ENCODE assay signal across 12 cellular contexts in genomic region chr15:65067334-65067644, GRCh38. TPM values are rescaled to one million over a fixed set of nuclear protein-coding genes. Genes with fewer than 3 reads are reported as not detected.
A peak's percentile ranks its signal among the peaks of the same experiment; 100 is the strongest.
DNase-seq lines count a peak whose midpoint lies in the region; ATAC-seq and TF ChIP-seq lines count a peak whose summit lies in the region.
"Had no signal": no experiment of that assay in that cellular context is flagged by ENCODE, and none has a peak within 500 bp of the region (broad histone marks: within the 10 kb centered on the region; RNA-seq: fewer than 3 reads in every experiment).

No MANE protein-coding gene starts in this region.

- H3K36me3 ChIP-seq in endodermal cell (ENCODE audit: control insufficient read depth, insufficient read depth, low read length), result peaks cover 34% of the 10 kb centered on the region
- no peaks in the 10 kb centered on the region for H3K36me3 ChIP-seq in mucosa of rectum (ENCODE audit: control insufficient read depth in 2 of 2, insufficient read depth in 2 of 2, low read length in 2 of 2)
- no peaks in the 10 kb centered on the region for H3K36me3 ChIP-seq in thyroid gland
- H3K36me3 ChIP-seq in PC-3 (ENCODE audit: low read depth, low read length), result no peaks in the 10 kb centered on the region
- H3K36me3 ChIP-seq: neutrophil had no signal

- H3K4me1 Mint-ChIP-seq in activated T-cell treated with anti-CD3 and anti-CD28 coated beads, Interleukin-2, amount 50 U/mL, for 72 hours (ENCODE audit: low read depth), result peaks cover 6% of the 10 kb centered on the region
- peaks cover 27% of the 10 kb centered on the region for H3K4me1 Mint-ChIP-seq in endodermal cell

- no peak overlapping the region for H2AFZ ChIP-seq in PC-3 (ENCODE audit: low read length)

- ATAC-seq in activated T-cell treated with anti-CD3 and anti-CD28 coated beads, Interleukin-2, amount 50 U/mL, for 72 hours (replicated peaks in 1 of 2), result no peak
- no peak for ATAC-seq in PC-3

- no peak for TF ChIP-seq POLR2A in thyroid gland (IDR thresholded peaks at IDR 0.05)

- no peak for DNase-seq in activated T-cell treated with anti-CD3 and anti-CD28 coated beads, Interleukin-2, amount 50 U/mL, for 72 hours
- no peak for DNase-seq in activated T-cell treated with anti-CD3 and anti-CD28 coated beads, Interleukin-2, amount 50 U/mL, for 48 hours
- DNase-seq in endodermal cell (no peak), thyroid gland (no peak), PC-3 (no peak), C1 segment of cervical spinal cord (lab: John Stamatoyannopoulos, UW) (no peak)
- no peak for DNase-seq in central memory CD4-positive, alpha-beta T cell
- DNase-seq: 8988T, KG1 had no signal

- H3K4me3 ChIP-seq in endodermal cell (ENCODE audit: low read length) (peak overlapping the region; percentile 89), mucosa of rectum (ENCODE audit: low read length in 2 of 2) (peak overlapping the region; percentile 55 to 69), thyroid gland (replicated peaks in 1 of 3) (peak overlapping the region in 2 of 3 donors; percentile 2 to 34), PC-3 (ENCODE audit: low read length) (no peak overlapping the region)

- H3K9me3 Mint-ChIP-seq in activated T-cell treated with anti-CD3 and anti-CD28 coated beads, Interleukin-2, amount 50 U/mL, for 72 hours, result no peaks in the 10 kb centered on the region
- no peaks in the 10 kb centered on the region for H3K9me3 Mint-ChIP-seq in endodermal cell

- BruUV-seq in PC-3 (replicated peaks; lab: Mats Ljungman, UMichigan), result no TSS peak

- H3K27ac ChIP-seq in endodermal cell (ENCODE audit: low read depth, low read length) (peak overlapping the region; percentile 13), mucosa of rectum (ENCODE audit: low read depth in 2 of 2, low read length in 2 of 2) (peak overlapping the region; percentile 59 to 74), thyroid gland (peak overlapping the region in 2 of 3 donors; percentile 11 to 69), PC-3 (ENCODE audit: low read length) (no peak overlapping the region)
- H3K27ac ChIP-seq: neutrophil had no signal

- no peaks in the 10 kb centered on the region for H4K20me1 ChIP-seq in PC-3 (ENCODE audit: low read length)

- POLR2A ChIA-PET in PC-3 (lab: Charles Lee; ENCODE audit: unreplicated experiment), result no interaction called here

- no peak for TF ChIP-seq CTCF in endodermal cell (conservative IDR thresholded peaks at IDR 0.05)
- TF ChIP-seq CTCF in thyroid gland (IDR thresholded peaks at IDR 0.05), result no peak
- TF ChIP-seq CTCF in PC-3 (conservative IDR thresholded peaks at IDR 0.05; ENCODE audit: low read depth, low read length), result no peak

- peaks cover 35% of the 10 kb centered on the region for H3K27me3 Mint-ChIP-seq in activated T-cell treated with anti-CD3 and anti-CD28 coated beads, Interleukin-2, amount 50 U/mL, for 72 hours (ENCODE audit: low read depth)
- no peaks in the 10 kb centered on the region for H3K27me3 Mint-ChIP-seq in endodermal cell (ENCODE audit: insufficient read depth)

- 2 to 3% methylated on average over 5 to 7 of the region's 7 CpGs for WGBS in endodermal cell (ENCODE audit: insufficient coverage in 1 of 2, insufficient read length in 1 of 2), 2 experiments
- WGBS in thyroid gland, 2 donors, result 26 to 28% methylated on average over 7 of the region's 7 CpGs

- peak overlapping the region; percentile 88 for H3K9ac ChIP-seq in endodermal cell (ENCODE audit: extremely low read depth, low read length, poor library complexity, severe bottlenecking)
- peak overlapping the region in 1 of 2 donors; percentile 63 for H3K9ac ChIP-seq in mucosa of rectum (ENCODE audit: low read depth in 1 of 2, low read length in 2 of 2)
- no peak overlapping the region for H3K9ac ChIP-seq in PC-3 (ENCODE audit: low read length)

- H3K9me3 ChIP-seq in endodermal cell (ENCODE audit: control insufficient read depth, low read length) (no peaks in the 10 kb centered on the region), mucosa of rectum (ENCODE audit: control insufficient read depth in 2 of 2, low read length in 2 of 2) (no peaks in the 10 kb centered on the region), thyroid gland (no peaks in the 10 kb centered on the region), PC-3 (ENCODE audit: low read length) (no peaks in the 10 kb centered on the region)
- H3K9me3 ChIP-seq: neutrophil had no signal

- H3K36me3 Mint-ChIP-seq in activated T-cell treated with anti-CD3 and anti-CD28 coated beads, Interleukin-2, amount 50 U/mL, for 72 hours (ENCODE audit: insufficient read depth in 2 of 2), result no peaks in the 10 kb centered on the region
- peaks cover 21% of the 10 kb centered on the region for H3K36me3 Mint-ChIP-seq in endodermal cell (ENCODE audit: low read depth)

- no peaks in the 10 kb centered on the region for H3K9me2 ChIP-seq in PC-3 (replicated peaks; ENCODE audit: low read length)

- H3K4me2 ChIP-seq in PC-3 (ENCODE audit: low read length), result no peak overlapping the region

- no peaks in the 10 kb centered on the region for H3K27me3 ChIP-seq in endodermal cell (ENCODE audit: control insufficient read depth, insufficient read depth, low read length, poor library complexity, severe bottlenecking)
- H3K27me3 ChIP-seq in mucosa of rectum (ENCODE audit: control insufficient read depth in 2 of 2, insufficient read depth in 2 of 2, low read length in 2 of 2), result peaks cover 10 to 13% of the 10 kb centered on the region in 2 donors
- no peaks in the 10 kb centered on the region for H3K27me3 ChIP-seq in thyroid gland
- H3K27me3 ChIP-seq in PC-3 (ENCODE audit: low read length), result no peaks in the 10 kb centered on the region

- H3K4me3 Mint-ChIP-seq in activated T-cell treated with anti-CD3 and anti-CD28 coated beads, Interleukin-2, amount 50 U/mL, for 72 hours, result peak overlapping the region; percentile 15 to 68
- peak overlapping the region; percentile 90 for H3K4me3 Mint-ChIP-seq in endodermal cell

- no peaks in the 10 kb centered on the region for H3K79me2 ChIP-seq in PC-3 (ENCODE audit: low read length)

- H3K4me1 ChIP-seq in endodermal cell (ENCODE audit: control insufficient read depth, insufficient read depth, low read length) (peaks cover 8% of the 10 kb centered on the region), mucosa of rectum (ENCODE audit: control insufficient read depth in 2 of 2, insufficient read depth in 2 of 2, low read length in 2 of 2) (peaks cover 10 to 11% of the 10 kb centered on the region in 2 donors), thyroid gland (peaks cover 15 to 42% of the 10 kb centered on the region in 2 donors), PC-3 (ENCODE audit: insufficient read depth, low read length) (no peaks in the 10 kb centered on the region)

- H3K27ac Mint-ChIP-seq in activated T-cell treated with anti-CD3 and anti-CD28 coated beads, Interleukin-2, amount 50 U/mL, for 72 hours, result no peak overlapping the region
- H3K27ac Mint-ChIP-seq in endodermal cell, result peak overlapping the region; percentile 97

- intact Hi-C loops in thyroid gland (cut with DNase I), result no loop called here
- intact Hi-C loops in PC-3 (cut with micrococcal nuclease), result no loop called here

- CTCF ChIA-PET in PC-3 (lab: Charles Lee), result no interaction called here

- no peaks in the 10 kb centered on the region for H3F3A ChIP-seq in PC-3 (ENCODE audit: low read length, unreplicated experiment)

RNA-seq across cellular contexts. Expression of gene RASL12, which starts 0.5 kb away (rescaled TPM):
- total RNA-seq in activated T-cell treated with anti-CD3 and anti-CD28 coated beads, Interleukin-2, amount 50 U/mL, for 72 hours, result not detected
- total RNA-seq in endodermal cell, result 10 to 100 TPM; 27.2 TPM
- 11.5 TPM for polyA plus RNA-seq in endodermal cell (2013, experiment 1 of 2)
- polyA plus RNA-seq in endodermal cell (2013, experiment 2 of 2), result 11.1 TPM
- total RNA-seq in thyroid gland, result 10 to 100 TPM in 1 of 4 donors, 1 to 10 TPM in 3; 5.1 to 12.5 (median 7.7) TPM
- not detected in 2 replicates for total RNA-seq in PC-3 (2014; rRNA removed)
- total RNA-seq: epithelial cell of proximal tubule had no signal

RNA-seq across cellular contexts. Expression of gene KBTBD13, which starts 9.3 kb away (rescaled TPM):
- total RNA-seq in activated T-cell treated with anti-CD3 and anti-CD28 coated beads, Interleukin-2, amount 50 U/mL, for 72 hours, result not detected
- total RNA-seq in endodermal cell, result not detected
- not detected for polyA plus RNA-seq in endodermal cell (2013, experiment 1 of 2)
- polyA plus RNA-seq in endodermal cell (2013, experiment 2 of 2), result not detected
- total RNA-seq in thyroid gland, result not detected
- not detected in 2 replicates for total RNA-seq in PC-3 (2014; rRNA removed)
- total RNA-seq: epithelial cell of proximal tubule had no signal

RNA-seq across cellular contexts. Expression of gene SLC51B, which starts 22.1 kb away (rescaled TPM):
- not detected for total RNA-seq in activated T-cell treated with anti-CD3 and anti-CD28 coated beads, Interleukin-2, amount 50 U/mL, for 72 hours
- total RNA-seq in endodermal cell (not detected), thyroid gland (not detected), PC-3 (2014; rRNA removed) (not detected in 2 replicates)
- polyA plus RNA-seq in endodermal cell (2013, experiment 1 of 2), result not detected
- not detected for polyA plus RNA-seq in endodermal cell (2013, experiment 2 of 2)
- total RNA-seq: epithelial cell of proximal tubule had no signal

RNA-seq across cellular contexts. Expression of gene MTFMT, which starts 37.9 kb away (rescaled TPM):
- total RNA-seq in activated T-cell treated with anti-CD3 and anti-CD28 coated beads, Interleukin-2, amount 50 U/mL, for 72 hours, result 10 to 100 TPM; 12.9 to 18.2 TPM
- total RNA-seq in endodermal cell (10 to 100 TPM; 17.8 to 23.2 TPM), thyroid gland (10 to 100 TPM; 20.7 to 31.6 (median 27.1) TPM), PC-3 (2014; rRNA removed) (15.5 and 31.3 TPM in 2 replicates)
- polyA plus RNA-seq in endodermal cell (2013, experiment 1 of 2), result 9.9 TPM
- 9.7 TPM for polyA plus RNA-seq in endodermal cell (2013, experiment 2 of 2)

RNA-seq across cellular contexts. Expression of gene UBAP1L, which starts 47.7 kb away (rescaled TPM):
- total RNA-seq in activated T-cell treated with anti-CD3 and anti-CD28 coated beads, Interleukin-2, amount 50 U/mL, for 72 hours, result 1 to 10 TPM; 5.2 to 6.3 TPM
- total RNA-seq in endodermal cell (1 to 10 TPM; 3.4 to 4.2 TPM), thyroid gland (10 to 100 TPM in 1 of 4 donors, 1 to 10 TPM in 3; 8.1 to 12.6 (median 8.8) TPM), PC-3 (2014; rRNA removed) (1.4 and 3.4 TPM in 2 replicates)
- polyA plus RNA-seq in endodermal cell (2013, experiment 1 of 2), result 2.7 TPM
- 3.1 TPM for polyA plus RNA-seq in endodermal cell (2013, experiment 2 of 2)
